In genomic region chr2:119255760-119256573, GRCh38 we compare ENCODE assay signal across 8 cellular contexts. TPM values are rescaled to one million over a fixed set of nuclear protein-coding genes. Genes with fewer than 3 reads are reported as not detected.
DNase-seq lines count a peak whose midpoint lies in the region; ATAC-seq, FAIRE-seq and TF ChIP-seq lines count a peak whose summit lies in the region.

No MANE protein-coding gene starts in this region.

- FAIRE-seq in H54 (lab: Jason Lieb, UNC): peak; percentile 93

- TF ChIP-seq CTCF in fibroblast of lung (conservative IDR thresholded peaks at IDR 0.05 in 1 of 2, IDR thresholded peaks at IDR 0.05 in 1 of 2; ENCODE audit: low read depth in 1 of 2, low read length in 2 of 2): no peak

- no peaks in the 10 kb centered on the region for H4K20me1 ChIP-seq in fibroblast of lung (ENCODE audit: control insufficient read depth, extremely low read depth, insufficient read depth, low read length)

- no peak overlapping the region for H2AFZ ChIP-seq in fibroblast of lung (ENCODE audit: low read length)

- ATAC-seq in HG03439 (IDR thresholded peaks at IDR 0.05; ENCODE audit: unreplicated experiment) (no peak), HG03139 (IDR thresholded peaks at IDR 0.05; ENCODE audit: unreplicated experiment) (no peak)

- H3K9me3 ChIP-seq in fibroblast of lung (ENCODE audit: control insufficient read depth, insufficient read depth, low read depth, low read length): no peaks in the 10 kb centered on the region

- H3K4me1 ChIP-seq in fibroblast of lung (ENCODE audit: control insufficient read depth, extremely low read depth, insufficient read depth, low read length): peaks cover 39% of the 10 kb centered on the region

- no peak overlapping the region for H3K9ac ChIP-seq in fibroblast of lung (ENCODE audit: insufficient read depth, low read length)

- no peaks in the 10 kb centered on the region for H3K79me2 ChIP-seq in fibroblast of lung (ENCODE audit: control insufficient read depth, insufficient read depth, low read length)

- H3K27me3 ChIP-seq in fibroblast of lung (ENCODE audit: control insufficient read depth, insufficient read depth, low read length): no peaks in the 10 kb centered on the region

- peak overlapping the region; percentile 48 for H3K27ac ChIP-seq in fibroblast of lung (ENCODE audit: insufficient read depth, low read length)

- no peak overlapping the region for H3K4me3 ChIP-seq in fibroblast of lung (replicated peaks in 1 of 4; ENCODE audit: control extremely low read depth in 1 of 4, insufficient read depth in 1 of 4, low read depth in 3 of 4, low read length in 4 of 4)

- peak overlapping the region; percentile 4 for H3K4me2 ChIP-seq in fibroblast of lung (ENCODE audit: extremely low read depth, insufficient read depth, low read length)

- DNase-seq in H54 (ENCODE audit: insufficient read length, low spot score): peak; percentile 69
- peak; percentile 63 for DNase-seq in RKO (ENCODE audit: low spot score)
- DNase-seq in fibroblast of lung (ENCODE audit: low read depth in 2 of 2): peak; percentile 94 to 96
- DNase-seq in renal cortical epithelial cell (ENCODE audit: low read depth): peak; percentile 92
- no peak for DNase-seq in NCI-H146 treated with DMSO at 0.1 percent for 48 hours (lab: John Stamatoyannopoulos, UW; ENCODE audit: unreplicated experiment)
- DNase-seq in SIG-M5 treated with dmso at 0.1 percent for 504 hours (lab: John Stamatoyannopoulos, UW; ENCODE audit: unreplicated experiment): no peak

- no peak for TF ChIP-seq POLR2A in H54 (IDR thresholded peaks at IDR 0.05; ENCODE audit: low read depth, low read length)

- H3K36me3 ChIP-seq in fibroblast of lung (ENCODE audit: control insufficient read depth, insufficient read depth, low read length): peaks cover 4% of the 10 kb centered on the region

RNA-seq across cellular contexts. Expression of gene STEAP3, which starts 32.3 kb away (rescaled TPM):
- total RNA-seq in fibroblast of lung (9.8 and 13.7 TPM in 2 replicates), renal cortical epithelial cell (18.9 and 24.5 TPM in 2 replicates)
- polyA plus RNA-seq in fibroblast of lung: 26.7 and 28.4 TPM in 2 replicates
- polyA plus RNA-seq in fibroblast of lung (2012): 36.0 and 36.7 TPM in 2 replicates
- 57.1 and 64.4 TPM in 2 replicates for polyA minus RNA-seq in fibroblast of lung (ENCODE audit: low replicate concordance)

Comparison
In these comparisons a context has a peak if more than half of its experiments do, and no peak if none do; other contexts are left out.
1. DNase-seq: peak in H54 (single experiment), RKO (single experiment), fibroblast of lung (2 of 2) and renal cortical epithelial cell (single experiment); none in NCI-H146 treated with DMSO at 0.1 percent for 48 hours (single experiment) and SIG-M5 treated with dmso at 0.1 percent for 504 hours (single experiment).